Comparison of ENCODE assay signal across 31 cellular contexts in the genomic region with DNA sequence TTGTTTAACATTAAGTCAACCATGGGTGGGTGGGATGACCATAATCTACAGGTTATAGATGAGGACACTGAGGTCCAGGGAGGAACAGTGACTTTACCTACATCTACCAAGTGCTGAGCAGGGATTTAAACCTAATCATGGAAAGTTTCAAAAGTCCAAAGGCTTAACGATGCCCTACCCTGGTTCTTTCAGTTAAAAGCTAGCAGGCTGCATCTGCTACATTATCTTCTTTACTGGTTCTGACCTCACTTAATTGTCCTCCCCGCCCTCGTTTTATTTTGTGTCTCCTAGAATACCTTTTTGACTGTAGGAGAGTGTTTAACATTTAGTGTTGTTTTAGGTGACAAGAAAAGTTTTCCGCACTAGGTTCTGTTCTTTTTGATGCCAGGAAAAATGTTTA.
"Had no signal": no experiment of that assay in that cellular context is flagged by ENCODE, and none has a peak within 500 bp of the region (broad histone marks: within the 10 kb centered on the region; RNA-seq: fewer than 3 reads in every experiment).

No MANE protein-coding gene starts in this region.

- H3K4me3 ChIP-seq: body of pancreas, PC-9 had no signal

- ATAC-seq: activated T-cell treated with anti-CD3 and anti-CD28 coated beads, Interleukin-2, amount 50 U/mL, for 72 hours; activated T-helper 17 cell treated with anti-CD3 and anti-CD28 coated beads, Interleukin-2, amount 50 U/mL, for 72 hours; body of pancreas had no signal

- H3K27me3 ChIP-seq: body of pancreas had no signal

- H3K9me3 ChIP-seq: body of pancreas had no signal

- DNase-seq: activated B cell treated with CpG ODN at 0.5 μM for 24 hours; activated CD4-positive, alpha-beta memory T cell treated with anti-CD3 and anti-CD28 coated beads, Interleukin-2, amount 10 ng/mL, durations not matched to agents 7 days and 5 days; activated CD4-positive, alpha-beta T cell treated with anti-CD3 and anti-CD28 coated beads for 48 hours; activated CD4-positive, CD25-positive, alpha-beta regulatory T cell treated with anti-CD3 and anti-CD28 coated beads, Interleukin-2, amount 50 U/mL, for 72 hours; activated effector memory CD4-positive, alpha-beta T cell treated with anti-CD3 and anti-CD28 coated beads, Interleukin-2, amount 50 U/mL, for 16 hours; activated naive CD4-positive, alpha-beta T cell; activated naive CD8-positive, alpha-beta T cell treated with anti-CD3 and anti-CD28 coated beads, Interleukin-2, amount 10 ng/mL, durations not matched to agents 7 days and 5 days; activated T-cell treated with anti-CD3 and anti-CD28 coated beads, Interleukin-2, amount 50 U/mL, for 1 hour; activated T-cell treated with anti-CD3 and anti-CD28 coated beads, Interleukin-2, amount 50 U/mL, for 72 hours; body of pancreas; caudate nucleus; cerebellar nuclear complex; NCI-H1105; NCI-H1417 treated with DMSO at 0.1 percent for 48 hours; NCI-H187 treated with DMSO at 0.1 percent for 48 hours; NCI-H2081; NCI-H226; NCI-H446 treated with DMSO at 0.1 percent for 48 hours; NCI-H524; NCI-H748 treated with DMSO at 0.1 percent for 48 hours; NK-92 treated with Interleukin-12 subunit alpha and Interleukin-12 subunit beta, amount 100 ng/mL, for 24 hours; PC-9; Right ventricle myocardium superior; SW 1271; T-helper 1 cell; T-helper 2 cell; T-helper 9 cell had no signal

- H3K27ac ChIP-seq: body of pancreas, PC-9, VCaP had no signal

- H2AFZ ChIP-seq: PC-9 had no signal

- H3K4me1 ChIP-seq: body of pancreas had no signal

- H3K4me2 ChIP-seq: PC-9 had no signal

- FAIRE-seq: astrocyte, bronchial epithelial cell had no signal
